Comparison of ENCODE assay signal across 2 cellular contexts in the genomic region with DNA sequence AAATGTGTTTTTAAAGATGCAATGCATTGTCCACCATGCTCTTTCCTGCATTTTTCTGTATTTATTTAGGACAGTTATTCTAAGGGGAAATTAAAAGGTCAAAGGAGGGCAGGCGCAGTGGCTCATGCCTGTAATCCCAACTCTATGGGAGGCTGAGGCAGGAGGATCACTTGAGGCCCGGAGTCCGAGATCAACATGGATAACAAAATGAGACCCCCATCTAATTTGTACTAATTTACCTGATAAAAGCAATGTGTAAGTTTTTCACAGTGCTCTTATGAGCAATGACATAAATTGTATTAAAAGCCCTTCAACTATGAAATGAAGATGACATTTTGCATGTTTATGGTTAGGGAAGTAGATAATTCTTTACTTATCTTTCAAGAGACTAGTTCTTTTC.
TF ChIP-seq lines count a peak whose summit lies in the region.

No MANE protein-coding gene starts in this region.

TF ChIP-seq in K562, 482 proteins besides CTCF, POLR2A, EP300 and RAD21:
- TF ChIP-seq, protein P1, sequence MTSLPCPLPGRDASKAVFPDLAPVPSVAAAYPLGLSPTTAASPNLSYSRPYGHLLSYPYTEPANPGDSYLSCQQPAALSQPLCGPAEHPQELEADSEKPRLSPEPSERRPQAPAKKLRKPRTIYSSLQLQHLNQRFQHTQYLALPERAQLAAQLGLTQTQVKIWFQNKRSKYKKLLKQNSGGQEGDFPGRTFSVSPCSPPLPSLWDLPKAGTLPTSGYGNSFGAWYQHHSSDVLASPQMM (CRISPR knock-in tag; IDR thresholded peaks at IDR 0.05): no peak
- TF ChIP-seq ADNP (tag; IDR thresholded peaks at IDR 0.05) (peak; percentile 55; the same call in 1 of the 2 replicates), ATF1 (CRISPR knock-in tag; IDR thresholded peaks at IDR 0.05) (no peak), ATF1 (tag; IDR thresholded peaks at IDR 0.05) (no peak), JUND (IDR thresholded peaks at IDR 0.05; ENCODE audit: borderline replicate concordance, low read depth, low read length) (no peak), JUND (tag; IDR thresholded peaks at IDR 0.05; ENCODE audit: borderline replicate concordance, low read depth, low read length) (no peak), ARID1B (IDR thresholded peaks at IDR 0.05) (0 out of 2 replicates have a peak, but pooled peaks have one; percentile 8), COPS2 (conservative IDR thresholded peaks at IDR 0.05) (no peak), NR2F6 (CRISPR knock-in tag; IDR thresholded peaks at IDR 0.05) (no peak), TAL1 (IDR thresholded peaks at IDR 0.05) (0 out of 2 replicates have a peak, but pooled peaks have one; percentile 13), TOE1 (IDR thresholded peaks at IDR 0.05; ENCODE audit: borderline replicate concordance) (no peak), TOE1 (CRISPR knock-in tag; IDR thresholded peaks at IDR 0.05; ENCODE audit: borderline replicate concordance, low read depth) (no peak), RBM25 (IDR thresholded peaks at IDR 0.05; ENCODE audit: low read depth, low read length, severe bottlenecking) (peak; percentile 8), HEY1 (CRISPR knock-in tag; IDR thresholded peaks at IDR 0.05; ENCODE audit: borderline replicate concordance) (no peak)
- TF ChIP-seq, protein P2, sequence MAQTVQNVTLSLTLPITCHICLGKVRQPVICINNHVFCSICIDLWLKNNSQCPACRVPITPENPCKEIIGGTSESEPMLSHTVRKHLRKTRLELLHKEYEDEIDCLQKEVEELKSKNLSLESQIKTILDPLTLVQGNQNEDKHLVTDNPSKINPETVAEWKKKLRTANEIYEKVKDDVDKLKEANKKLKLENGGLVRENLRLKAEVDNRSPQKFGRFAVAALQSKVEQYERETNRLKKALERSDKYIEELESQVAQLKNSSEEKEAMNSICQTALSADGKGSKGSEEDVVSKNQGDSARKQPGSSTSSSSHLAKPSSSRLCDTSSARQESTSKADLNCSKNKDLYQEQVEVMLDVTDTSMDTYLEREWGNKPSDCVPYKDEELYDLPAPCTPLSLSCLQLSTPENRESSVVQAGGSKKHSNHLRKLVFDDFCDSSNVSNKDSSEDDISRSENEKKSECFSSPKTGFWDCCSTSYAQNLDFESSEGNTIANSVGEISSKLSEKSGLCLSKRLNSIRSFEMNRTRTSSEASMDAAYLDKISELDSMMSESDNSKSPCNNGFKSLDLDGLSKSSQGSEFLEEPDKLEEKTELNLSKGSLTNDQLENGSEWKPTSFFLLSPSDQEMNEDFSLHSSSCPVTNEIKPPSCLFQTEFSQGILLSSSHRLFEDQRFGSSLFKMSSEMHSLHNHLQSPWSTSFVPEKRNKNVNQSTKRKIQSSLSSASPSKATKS (CRISPR knock-in tag; IDR thresholded peaks at IDR 0.05): no peak

TF ChIP-seq in HEK293T, 16 proteins besides CTCF, POLR2A, EP300 and RAD21:
- TF ChIP-seq FOXK2 (IDR thresholded peaks at IDR 0.05) (no peak), FOXA1 (IDR thresholded peaks at IDR 0.05) (no peak), SUZ12 (IDR thresholded peaks at IDR 0.05) (no peak), TARDBP (IDR thresholded peaks at IDR 0.05) (no peak), ARNT (IDR thresholded peaks at IDR 0.05) (no peak), L3MBTL2 (conservative IDR thresholded peaks at IDR 0.05) (no peak), NFRKB (IDR thresholded peaks at IDR 0.05) (no peak), LEF1 (IDR thresholded peaks at IDR 0.05; ENCODE audit: borderline replicate concordance) (no peak), BHLHE40 (IDR thresholded peaks at IDR 0.05; ENCODE audit: borderline replicate concordance) (no peak), ELF4 (IDR thresholded peaks at IDR 0.05) (no peak), FOXM1 (IDR thresholded peaks at IDR 0.05; ENCODE audit: borderline replicate concordance) (no peak), ZNF384 (IDR thresholded peaks at IDR 0.05) (no peak), SP1 (IDR thresholded peaks at IDR 0.05) (no peak), HDGF (IDR thresholded peaks at IDR 0.05; ENCODE audit: borderline replicate concordance) (no peak), CTBP1 (IDR thresholded peaks at IDR 0.05; ENCODE audit: borderline replicate concordance) (no peak)
- TF ChIP-seq, protein P3, sequence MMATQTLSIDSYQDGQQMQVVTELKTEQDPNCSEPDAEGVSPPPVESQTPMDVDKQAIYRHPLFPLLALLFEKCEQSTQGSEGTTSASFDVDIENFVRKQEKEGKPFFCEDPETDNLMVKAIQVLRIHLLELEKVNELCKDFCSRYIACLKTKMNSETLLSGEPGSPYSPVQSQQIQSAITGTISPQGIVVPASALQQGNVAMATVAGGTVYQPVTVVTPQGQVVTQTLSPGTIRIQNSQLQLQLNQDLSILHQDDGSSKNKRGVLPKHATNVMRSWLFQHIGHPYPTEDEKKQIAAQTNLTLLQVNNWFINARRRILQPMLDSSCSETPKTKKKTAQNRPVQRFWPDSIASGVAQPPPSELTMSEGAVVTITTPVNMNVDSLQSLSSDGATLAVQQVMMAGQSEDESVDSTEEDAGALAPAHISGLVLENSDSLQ (IDR thresholded peaks at IDR 0.05): no peak
